37 cellular contexts compared by ENCODE assay signal in genomic region chr17:6683730-6684459, GRCh38. TPM values are rescaled to one million over a fixed set of nuclear protein-coding genes. Genes with fewer than 3 reads are reported as not detected.
"Had no signal": no experiment of that assay in that cellular context is flagged by ENCODE, and none has a peak within 500 bp of the region (broad histone marks: within the 10 kb centered on the region; RNA-seq: fewer than 3 reads in every experiment).

No MANE protein-coding gene starts in this region.

- DNase-seq: activated CD4-positive, alpha-beta memory T cell treated with anti-CD3 and anti-CD28 coated beads for 36 hours; activated CD4-positive, alpha-beta T cell treated with anti-CD3 and anti-CD28 coated beads, Interleukin-2, amount 10 ng/mL, durations not matched to agents 24 days and 14 days; activated CD4-positive, CD25-positive, alpha-beta regulatory T cell treated with anti-CD3 and anti-CD28 coated beads, Interleukin-2, amount 50 U/mL, for 72 hours; activated CD8-positive, alpha-beta memory T cell treated with anti-CD3 and anti-CD28 coated beads, Interleukin-2, amount 50 U/mL, for 4 hours; activated effector memory CD4-positive, alpha-beta T cell treated with anti-CD3 and anti-CD28 coated beads, Interleukin-2, amount 50 U/mL, for 16 hours; activated naive CD4-positive, alpha-beta T cell treated with anti-CD3 and anti-CD28 coated beads for 36 hours; activated naive CD8-positive, alpha-beta T cell treated with anti-CD3 and anti-CD28 coated beads for 36 hours; activated T-cell treated with anti-CD3 and anti-CD28 coated beads, Interleukin-2, amount 50 U/mL, for 1 hour; adrenal gland; aorta; cerebellar nuclear complex; dorsolateral prefrontal cortex; effector memory CD8-positive, alpha-beta T cell; islet precursor cell; left cardiac atrium; mammary epithelial cell; midbrain; right cardiac atrium; spleen; stimulated activated CD4-positive, alpha-beta T cell treated with anti-CD3 and anti-CD28 coated beads, Interleukin-2, amount 100 ng/mL, for 48 hours; stimulated activated naive CD8-positive, alpha-beta T cell treated with anti-CD3 and anti-CD28 coated beads, Interleukin-15, Interleukin-2, amounts not matched to agents 100 U/mL and 50 U/mL, for 24 hours; T-helper 2 cell; testis; transverse colon had no signal

- H3K9me3 Mint-ChIP-seq: activated CD4-positive, alpha-beta memory T cell treated with anti-CD3 and anti-CD28 coated beads for 36 hours; activated CD4-positive, alpha-beta T cell treated with anti-CD3 and anti-CD28 coated beads, Interleukin-2, amount 10 ng/mL, durations not matched to agents 24 days and 14 days; activated naive CD4-positive, alpha-beta T cell treated with anti-CD3 and anti-CD28 coated beads for 36 hours; activated naive CD8-positive, alpha-beta T cell treated with anti-CD3 and anti-CD28 coated beads for 36 hours; activated T-helper 1 cell treated with anti-CD3 and anti-CD28 coated beads, Interleukin-12 subunit alpha, Interleukin-12 subunit beta, Interleukin-2, Interleukin-4 antibody, amounts not matched to agents 30 ng/mL and 10 ng/mL and 1 ng/mL, durations not matched to agents 14 hours and 24 hours and 36 hours; effector memory CD8-positive, alpha-beta T cell; naive thymus-derived CD8-positive, alpha-beta T cell had no signal

- ATAC-seq: effector memory CD8-positive, alpha-beta T cell; gastroesophageal sphincter; left cardiac atrium; naive thymus-derived CD8-positive, alpha-beta T cell; right cardiac atrium; stimulated activated naive CD8-positive, alpha-beta T cell treated with anti-CD3 and anti-CD28 coated beads, Interleukin-15, Interleukin-2, amounts not matched to agents 100 U/mL and 50 U/mL, for 24 hours had no signal

- H3K36me3 ChIP-seq: adrenal gland, cardiac muscle cell, gastroesophageal sphincter, spleen, transverse colon had no signal

- H3K27ac Mint-ChIP-seq: activated CD4-positive, alpha-beta memory T cell treated with anti-CD3 and anti-CD28 coated beads for 36 hours; activated CD4-positive, alpha-beta T cell treated with anti-CD3 and anti-CD28 coated beads, Interleukin-2, amount 10 ng/mL, durations not matched to agents 24 days and 14 days; activated naive CD4-positive, alpha-beta T cell treated with anti-CD3 and anti-CD28 coated beads for 36 hours; activated naive CD8-positive, alpha-beta T cell treated with anti-CD3 and anti-CD28 coated beads for 36 hours; activated T-helper 1 cell treated with anti-CD3 and anti-CD28 coated beads, Interleukin-12 subunit alpha, Interleukin-12 subunit beta, Interleukin-2, Interleukin-4 antibody, amounts not matched to agents 30 ng/mL and 10 ng/mL and 1 ng/mL, durations not matched to agents 14 hours and 24 hours and 36 hours; brain; effector memory CD8-positive, alpha-beta T cell had no signal

- H3K9me3 ChIP-seq: adrenal gland, gastroesophageal sphincter, spleen, testis, transverse colon had no signal

- H3K36me3 Mint-ChIP-seq: activated CD4-positive, alpha-beta memory T cell treated with anti-CD3 and anti-CD28 coated beads for 36 hours; activated naive CD8-positive, alpha-beta T cell treated with anti-CD3 and anti-CD28 coated beads for 36 hours; brain; naive thymus-derived CD8-positive, alpha-beta T cell had no signal

- H3K27ac ChIP-seq: adrenal gland, cardiac muscle cell, coronary artery, dorsolateral prefrontal cortex, gastroesophageal sphincter, hepatocyte, spleen, testis, transverse colon had no signal

- H3K4me1 ChIP-seq: adrenal gland, gastroesophageal sphincter, spleen, testis, transverse colon had no signal

- H3K27me3 ChIP-seq: adrenal gland, cardiac muscle cell, hepatocyte, testis had no signal

- H3K4me1 Mint-ChIP-seq: activated CD4-positive, alpha-beta T cell treated with anti-CD3 and anti-CD28 coated beads, Interleukin-2, amount 10 ng/mL, durations not matched to agents 24 days and 14 days; activated naive CD8-positive, alpha-beta T cell treated with anti-CD3 and anti-CD28 coated beads for 36 hours; brain had no signal

- H3K4me3 ChIP-seq: adrenal gland, cardiac muscle cell, coronary artery, dorsolateral prefrontal cortex, gastroesophageal sphincter, hepatocyte, spleen, testis, transverse colon had no signal

- H3K4me3 Mint-ChIP-seq: activated CD4-positive, alpha-beta memory T cell treated with anti-CD3 and anti-CD28 coated beads for 36 hours; activated CD4-positive, alpha-beta T cell treated with anti-CD3 and anti-CD28 coated beads, Interleukin-2, amount 10 ng/mL, durations not matched to agents 24 days and 14 days; activated naive CD4-positive, alpha-beta T cell treated with anti-CD3 and anti-CD28 coated beads for 36 hours; activated naive CD8-positive, alpha-beta T cell treated with anti-CD3 and anti-CD28 coated beads for 36 hours; activated T-helper 1 cell treated with anti-CD3 and anti-CD28 coated beads, Interleukin-12 subunit alpha, Interleukin-12 subunit beta, Interleukin-2, Interleukin-4 antibody, amounts not matched to agents 30 ng/mL and 10 ng/mL and 1 ng/mL, durations not matched to agents 14 hours and 24 hours and 36 hours; brain; effector memory CD8-positive, alpha-beta T cell; naive thymus-derived CD8-positive, alpha-beta T cell had no signal

RNA-seq across cellular contexts. Expression of gene SLC13A5, which starts 29.3 kb away (rescaled TPM):
- total RNA-seq: activated CD4-positive, alpha-beta memory T cell treated with anti-CD3 and anti-CD28 coated beads for 36 hours; activated CD4-positive, alpha-beta T cell treated with anti-CD3 and anti-CD28 coated beads, Interleukin-2, amount 10 ng/mL, durations not matched to agents 24 days and 14 days; activated CD8-positive, alpha-beta memory T cell treated with anti-CD3 and anti-CD28 coated beads for 36 hours; activated naive CD4-positive, alpha-beta T cell treated with anti-CD3 and anti-CD28 coated beads for 36 hours; activated naive CD8-positive, alpha-beta T cell treated with anti-CD3 and anti-CD28 coated beads for 36 hours; activated T-helper 1 cell treated with anti-CD3 and anti-CD28 coated beads, Interleukin-12 subunit alpha, Interleukin-12 subunit beta, Interleukin-2, Interleukin-4 antibody, amounts not matched to agents 30 ng/mL and 10 ng/mL and 1 ng/mL, durations not matched to agents 14 hours and 24 hours and 36 hours; endothelial cell of umbilical vein; fibroblast of lung; fibroblast of villous mesenchyme; naive thymus-derived CD8-positive, alpha-beta T cell; osteoblast; right cardiac atrium; transverse colon; urinary bladder had no signal
